Comparison of ENCODE assay signal across 18 cellular contexts in genomic region chr7:149021725-149022062, GRCh38. TPM values are rescaled to one million over a fixed set of nuclear protein-coding genes. Genes with fewer than 3 reads are reported as not detected.
A peak's percentile ranks its signal among the peaks of the same experiment; 100 is the strongest.
DNase-seq lines count a peak whose midpoint lies in the region; ATAC-seq and TF ChIP-seq lines count a peak whose summit lies in the region.
"Had no signal": no experiment of that assay in that cellular context is flagged by ENCODE, and none has a peak within 500 bp of the region (broad histone marks: within the 10 kb centered on the region; RNA-seq: fewer than 3 reads in every experiment).

No MANE protein-coding gene starts in this region.

- no TSS peak for BruUV-seq in Calu3 (replicated peaks; lab: Mats Ljungman, UMichigan)
- BruUV-seq in PC-9 (replicated peaks; lab: Mats Ljungman, UMichigan): no TSS peak

- H4K20me1 ChIP-seq in PC-9 (ENCODE audit: insufficient read depth): peaks cover 20% of the 10 kb centered on the region

- H3K79me2 ChIP-seq in PC-9 (ENCODE audit: low read depth): peaks cover 53% of the 10 kb centered on the region

- CTCF ChIA-PET in Calu3 (lab: Charles Lee): interaction anchor here (0.5 to 0.9 kb wide), 2 partner anchors 9 to 70 kb away, joined by 3 read pairs; no protein-coding TSS in a partner anchor
- CTCF ChIA-PET in PC-9 (lab: Charles Lee): interaction anchor here (0.6 kb wide), 1 partner anchor 18 kb away, joined by 3 read pairs; no protein-coding TSS in a partner anchor

- H3K4me1 ChIP-seq in PC-9 (replicated peaks; ENCODE audit: insufficient read depth): peaks cover 9% of the 10 kb centered on the region
- H3K4me1 ChIP-seq: prostate gland had no signal

- H3K36me3 Mint-ChIP-seq in Calu3 (ENCODE audit: insufficient read depth, unreplicated experiment): peaks cover 71% of the 10 kb centered on the region
- H3K36me3 Mint-ChIP-seq in activated T-helper 1 cell treated with anti-CD3 and anti-CD28 coated beads, Interleukin-12 subunit alpha, Interleukin-12 subunit beta, Interleukin-2, Interleukin-4 antibody, amounts not matched to agents 30 ng/mL and 10 ng/mL and 1 ng/mL, durations not matched to agents 14 hours and 24 hours and 36 hours (ENCODE audit: low read depth): peaks cover 33% of the 10 kb centered on the region
- peaks cover 12 to 15% of the 10 kb centered on the region in 2 donors for H3K36me3 Mint-ChIP-seq in naive B cell

- H3K27ac ChIP-seq in PC-9: no peak overlapping the region
- H3K27ac ChIP-seq: hepatocyte, prostate gland had no signal

- no peak overlapping the region for H3K4me2 ChIP-seq in PC-9
- H3K4me2 ChIP-seq: hepatocyte had no signal

- H3K4me3 ChIP-seq in PC-9: no peak overlapping the region
- H3K4me3 ChIP-seq: hepatocyte, prostate gland had no signal

- H3K9me2 ChIP-seq in PC-9 (ENCODE audit: insufficient read depth): no peaks in the 10 kb centered on the region

- no peaks in the 10 kb centered on the region for H3K9me3 ChIP-seq in PC-9 (ENCODE audit: insufficient read depth, low read depth)
- H3K9me3 ChIP-seq: prostate gland had no signal

- H3K4me3 Mint-ChIP-seq in Calu3 (ENCODE audit: low read depth, unreplicated experiment): no peak overlapping the region
- H3K4me3 Mint-ChIP-seq in activated T-helper 1 cell treated with anti-CD3 and anti-CD28 coated beads, Interleukin-12 subunit alpha, Interleukin-12 subunit beta, Interleukin-2, Interleukin-4 antibody, amounts not matched to agents 30 ng/mL and 10 ng/mL and 1 ng/mL, durations not matched to agents 14 hours and 24 hours and 36 hours: no peak overlapping the region
- no peak overlapping the region for H3K4me3 Mint-ChIP-seq in naive B cell

- POLR2A ChIA-PET in PC-9 (lab: Charles Lee; ENCODE audit: unreplicated experiment): interaction anchor here (0.6 kb wide), 1 partner anchor 48 kb away, joined by 11 read pairs; no protein-coding TSS in a partner anchor

- no peak overlapping the region for H2AFZ ChIP-seq in PC-9
- H2AFZ ChIP-seq: hepatocyte had no signal

- peaks cover 16% of the 10 kb centered on the region for H3K36me3 ChIP-seq in PC-9 (ENCODE audit: low read depth)
- H3K36me3 ChIP-seq: prostate gland had no signal

- peak overlapping the region; percentile 22 for H3K27ac Mint-ChIP-seq in Calu3 (ENCODE audit: unreplicated experiment)
- H3K27ac Mint-ChIP-seq in activated T-helper 1 cell treated with anti-CD3 and anti-CD28 coated beads, Interleukin-12 subunit alpha, Interleukin-12 subunit beta, Interleukin-2, Interleukin-4 antibody, amounts not matched to agents 30 ng/mL and 10 ng/mL and 1 ng/mL, durations not matched to agents 14 hours and 24 hours and 36 hours: peak overlapping the region; percentile 53
- H3K27ac Mint-ChIP-seq in naive B cell: peak overlapping the region in 5 of 6 donors; percentile 29 to 50 (median 38)

- H3F3A ChIP-seq in PC-9 (ENCODE audit: insufficient read depth, low read depth): peaks cover 9% of the 10 kb centered on the region; the same call in 1 of the 2 replicates

- H3K9me3 Mint-ChIP-seq in Calu3 (ENCODE audit: low read depth, unreplicated experiment) (no peaks in the 10 kb centered on the region), naive B cell (no peaks in the 10 kb centered on the region)
- no peaks in the 10 kb centered on the region for H3K9me3 Mint-ChIP-seq in activated T-helper 1 cell treated with anti-CD3 and anti-CD28 coated beads, Interleukin-12 subunit alpha, Interleukin-12 subunit beta, Interleukin-2, Interleukin-4 antibody, amounts not matched to agents 30 ng/mL and 10 ng/mL and 1 ng/mL, durations not matched to agents 14 hours and 24 hours and 36 hours

- DNase-seq in Calu3: no peak
- no peak for DNase-seq in activated T-helper 1 cell treated with anti-CD3 and anti-CD28 coated beads, Interleukin-12 subunit alpha, Interleukin-12 subunit beta, Interleukin-2, Interleukin-4 antibody, amounts not matched to agents 30 ng/mL and 10 ng/mL and 1 ng/mL, durations not matched to agents 14 hours and 24 hours and 36 hours (ENCODE audit: low spot score)
- DNase-seq in naive B cell: no peak
- DNase-seq in PC-9: no peak
- no peak for DNase-seq in left ventricle myocardium superior
- no peak for DNase-seq in AG08395 (ENCODE audit: low spot score)
- DNase-seq: activated CD4-positive, alpha-beta T cell treated with anti-CD3 and anti-CD28 coated beads for 1 hour; activated T-cell treated with anti-CD3 and anti-CD28 coated beads, Interleukin-2, amount 50 U/mL, for 1 hour; dermis blood vessel endothelial cell; DND-41; left cardiac atrium; NCI-H2029; NCI-H82; stimulated activated CD4-positive, alpha-beta T cell treated with anti-CD3 and anti-CD28 coated beads, Interleukin-12 subunit alpha, Interleukin-12 subunit beta, amount 100 ng/mL, for 4 hours had no signal

- ATAC-seq in GM21723 (IDR thresholded peaks at IDR 0.05; ENCODE audit: unreplicated experiment): peak; percentile 30
- no peak for ATAC-seq in naive B cell (ENCODE audit: low read depth in 2 of 2)
- no peak for ATAC-seq in HG03139 (IDR thresholded peaks at IDR 0.05; ENCODE audit: unreplicated experiment)
- ATAC-seq in left ventricle myocardium superior: no peak
- ATAC-seq: left cardiac atrium had no signal

- intact Hi-C loops in Calu3 (cut with micrococcal nuclease; ENCODE audit: unreplicated experiment): no loop called here
- intact Hi-C loops in activated T-helper 1 cell treated with anti-CD3 and anti-CD28 coated beads, Interleukin-12 subunit alpha, Interleukin-12 subunit beta, Interleukin-2, Interleukin-4 antibody, amounts not matched to agents 30 ng/mL and 10 ng/mL and 1 ng/mL, durations not matched to agents 14 hours and 24 hours and 36 hours (cut with micrococcal nuclease): loop anchor here (10.0 kb wide), 1 partner anchor 603 kb away; no protein-coding TSS in a partner anchor
- intact Hi-C loops in PC-9 (cut with micrococcal nuclease; ENCODE audit: unreplicated experiment): no loop called here
- intact Hi-C loops in left ventricle myocardium superior (cut with micrococcal nuclease): no loop called here

- H3K27me3 Mint-ChIP-seq in Calu3 (ENCODE audit: unreplicated experiment): no peaks in the 10 kb centered on the region
- no peaks in the 10 kb centered on the region for H3K27me3 Mint-ChIP-seq in activated T-helper 1 cell treated with anti-CD3 and anti-CD28 coated beads, Interleukin-12 subunit alpha, Interleukin-12 subunit beta, Interleukin-2, Interleukin-4 antibody, amounts not matched to agents 30 ng/mL and 10 ng/mL and 1 ng/mL, durations not matched to agents 14 hours and 24 hours and 36 hours (ENCODE audit: insufficient read depth)
- H3K27me3 Mint-ChIP-seq in naive B cell: no peaks in the 10 kb centered on the region

- TF ChIP-seq CTCF in Calu3 (IDR thresholded peaks at IDR 0.05; ENCODE audit: unreplicated experiment): no peak
- TF ChIP-seq CTCF in PC-9 (conservative IDR thresholded peaks at IDR 0.05): no peak

- H3K4me1 Mint-ChIP-seq in Calu3 (ENCODE audit: low read depth, unreplicated experiment): peaks cover 45% of the 10 kb centered on the region
- peaks cover 36% of the 10 kb centered on the region for H3K4me1 Mint-ChIP-seq in activated T-helper 1 cell treated with anti-CD3 and anti-CD28 coated beads, Interleukin-12 subunit alpha, Interleukin-12 subunit beta, Interleukin-2, Interleukin-4 antibody, amounts not matched to agents 30 ng/mL and 10 ng/mL and 1 ng/mL, durations not matched to agents 14 hours and 24 hours and 36 hours (ENCODE audit: low read depth)
- peaks cover 19 to 45% (median 36%) of the 10 kb centered on the region in 3 donors for H3K4me1 Mint-ChIP-seq in naive B cell

- no peaks in the 10 kb centered on the region for H3K27me3 ChIP-seq in PC-9 (ENCODE audit: insufficient read depth, low read depth)
- H3K27me3 ChIP-seq: hepatocyte had no signal

RNA-seq across cellular contexts. Expression of gene PDIA4, which starts 6.6 kb away (rescaled TPM):
- 332 and 351 TPM in 2 replicates for total RNA-seq in Calu3 (2022)
- total RNA-seq in activated T-helper 1 cell treated with anti-CD3 and anti-CD28 coated beads, Interleukin-12 subunit alpha, Interleukin-12 subunit beta, Interleukin-2, Interleukin-4 antibody, amounts not matched to agents 30 ng/mL and 10 ng/mL and 1 ng/mL, durations not matched to agents 14 hours and 24 hours and 36 hours: 132 and 142 TPM in 2 replicates
- polyA plus RNA-seq in naive B cell (ENCODE audit: low read depth in 6 of 6): 100 to 1,000 TPM in 1 of 6 donors, 10 to 100 TPM in 5; 66.3 to 102 (median 78.2) TPM
- 200 and 221 TPM in 2 replicates for total RNA-seq in PC-9 (2021)
- 35.1 TPM for total RNA-seq in left ventricle myocardium superior
